Comparison of ENCODE assay signal across 18 cellular contexts in genomic region chr12:45329238-45329637, GRCh38.
DNase-seq lines count a peak whose midpoint lies in the region; ATAC-seq and TF ChIP-seq lines count a peak whose summit lies in the region.
"Had no signal": no experiment of that assay in that cellular context is flagged by ENCODE, and none has a peak within 500 bp of the region (broad histone marks: within the 10 kb centered on the region; RNA-seq: fewer than 3 reads in every experiment).

No MANE protein-coding gene starts in this region.

- ATAC-seq in heart right ventricle (peak in 5 of 8 donors; percentile 26 to 65 (median 39)), right lobe of liver (peak; percentile 96 to 99 (median 98)), GM18520 (IDR thresholded peaks at IDR 0.05; ENCODE audit: unreplicated experiment) (no peak)
- ATAC-seq: A549, K562 had no signal

- no peak for TF ChIP-seq POLR2A in right lobe of liver (IDR thresholded peaks at IDR 0.05)

- no peaks in the 10 kb centered on the region for H3K27me3 ChIP-seq in heart right ventricle
- no peaks in the 10 kb centered on the region for H3K27me3 ChIP-seq in right atrium auricular region
- no peaks in the 10 kb centered on the region for H3K27me3 ChIP-seq in right lobe of liver
- no peaks in the 10 kb centered on the region for H3K27me3 ChIP-seq in subcutaneous abdominal adipose tissue (ENCODE audit: control insufficient read depth in 5 of 5, insufficient read depth in 4 of 5, low read length in 5 of 5)

- H3K4me1 ChIP-seq in heart right ventricle (peaks cover 0 to 56% (median 29%) of the 10 kb centered on the region in 9 donors), right atrium auricular region (peaks cover 0 to 16% of the 10 kb centered on the region in 2 donors), right lobe of liver (peaks cover 0 to 10% (median 2%) of the 10 kb centered on the region in 4 donors), subcutaneous abdominal adipose tissue (ENCODE audit: control insufficient read depth in 5 of 5, insufficient read depth in 5 of 5, low read length in 5 of 5) (peaks cover 0 to 21% (median 16%) of the 10 kb centered on the region in 5 donors)
- H3K4me1 ChIP-seq: A549 had no signal

- H3K9ac ChIP-seq in subcutaneous abdominal adipose tissue (ENCODE audit: low read length in 5 of 5) = no peak overlapping the region

- TF ChIP-seq CTCF in heart right ventricle (IDR thresholded peaks at IDR 0.05) = no peak
- no peak for TF ChIP-seq CTCF in right atrium auricular region (IDR thresholded peaks at IDR 0.05)
- TF ChIP-seq CTCF in choroid plexus epithelial cell (conservative IDR thresholded peaks at IDR 0.05; ENCODE audit: low read depth, low read length) = no peak
- no peak for TF ChIP-seq CTCF in right lobe of liver (IDR thresholded peaks at IDR 0.05)

- intact Hi-C loops in heart right ventricle (cut with DNase I) (no loop called here), right lobe of liver (cut with DNase I) (no loop called here)

- H3K36me3 ChIP-seq in heart right ventricle (peaks cover 0 to 30% (median 0%) of the 10 kb centered on the region in 9 donors), right atrium auricular region (no peaks in the 10 kb centered on the region), right lobe of liver (no peaks in the 10 kb centered on the region), subcutaneous abdominal adipose tissue (ENCODE audit: control insufficient read depth in 5 of 5, insufficient read depth in 5 of 5, low read length in 5 of 5) (peaks cover 6 to 23% (median 8%) of the 10 kb centered on the region in 5 donors)

- H3K27ac ChIP-seq in heart right ventricle (no peak overlapping the region), right atrium auricular region (no peak overlapping the region), right lobe of liver (peak overlapping the region in 1 of 3 donors; percentile 11), subcutaneous abdominal adipose tissue (ENCODE audit: low read depth, low read length) (peak overlapping the region; percentile 59)
- H3K27ac ChIP-seq: A549, HL-60 had no signal

- H3K4me3 ChIP-seq in heart right ventricle = no peak overlapping the region
- no peak overlapping the region for H3K4me3 ChIP-seq in right atrium auricular region
- H3K4me3 ChIP-seq in choroid plexus epithelial cell (ENCODE audit: low read depth, low read length) = no peak overlapping the region
- no peak overlapping the region for H3K4me3 ChIP-seq in right lobe of liver
- no peak overlapping the region for H3K4me3 ChIP-seq in subcutaneous abdominal adipose tissue (ENCODE audit: low read depth in 1 of 5, low read length in 5 of 5)
- H3K4me3 ChIP-seq: A549, K562 had no signal

- no peaks in the 10 kb centered on the region for H3K9me3 ChIP-seq in heart right ventricle
- no peaks in the 10 kb centered on the region for H3K9me3 ChIP-seq in right atrium auricular region
- no peaks in the 10 kb centered on the region for H3K9me3 ChIP-seq in right lobe of liver
- no peaks in the 10 kb centered on the region for H3K9me3 ChIP-seq in subcutaneous abdominal adipose tissue (ENCODE audit: control insufficient read depth in 5 of 5, low read length in 5 of 5)

- WGBS in heart right ventricle, 2 donors = 94 to 98% methylated on average over 1 of the region's 1 CpG
- 40% methylated on average over 1 of the region's 1 CpG for WGBS in right lobe of liver (ENCODE audit: insufficient coverage, low coverage, low lambda C conversion rate, missing lambda C conversion rate)

- DNase-seq in heart right ventricle (no peak), right atrium auricular region (ENCODE audit: low spot score) (no peak), choroid plexus epithelial cell (ENCODE audit: low read depth) (peak; percentile 14), right lobe of liver (peak; percentile 30 to 86 (median 65)), NCI-H748 (lab: John Stamatoyannopoulos, UW; ENCODE audit: unreplicated experiment) (no peak)
- no peak for DNase-seq in stimulated activated CD4-positive, alpha-beta T cell treated with anti-CD3 and anti-CD28 coated beads, Interleukin-4, amount 100 ng/mL, for 1 hour
- DNase-seq: Calu3; CD4-positive, CD25-positive, alpha-beta regulatory T cell; DMS79; NCI-H1048; NCI-H146; NCI-H2081 treated with DMSO at 0.1 percent for 48 hours; NCI-H526 had no signal

Comparison
In these comparisons a context has a peak if more than half of its experiments do, and no peak if none do; other contexts are left out.
1. DNase-seq: peak in choroid plexus epithelial cell (single experiment) and right lobe of liver (3 of 3); none in heart right ventricle (0 of 2), right atrium auricular region (single experiment), NCI-H748 (single experiment) and stimulated activated CD4-positive, alpha-beta T cell treated with anti-CD3 and anti-CD28 coated beads, Interleukin-4, amount 100 ng/mL, for 1 hour (single experiment).